8 cellular contexts compared by ENCODE assay signal in genomic region chr6:125346143-125346925, GRCh38. TPM values are rescaled to one million over a fixed set of nuclear protein-coding genes. Genes with fewer than 3 reads are reported as not detected.
DNase-seq lines count a peak whose midpoint lies in the region; ATAC-seq and TF ChIP-seq lines count a peak whose summit lies in the region.

No MANE protein-coding gene starts in this region.

- H3K4me3 ChIP-seq in OCI-LY1 (ENCODE audit: low read depth, low read length, poor library complexity, severe bottlenecking) (peak overlapping the region; percentile 44), mucosa of rectum (ENCODE audit: low read length in 2 of 2) (peak overlapping the region in 1 of 2 donors; percentile 50), Karpas-422 (ENCODE audit: low read length) (no peak overlapping the region)

- H3K36me3 ChIP-seq in OCI-LY1 (ENCODE audit: insufficient read depth, low read length): no peaks in the 10 kb centered on the region
- H3K36me3 ChIP-seq in mucosa of rectum (ENCODE audit: control insufficient read depth in 2 of 2, insufficient read depth in 2 of 2, low read length in 2 of 2): no peaks in the 10 kb centered on the region
- H3K36me3 ChIP-seq in Karpas-422 (ENCODE audit: insufficient read depth, low read length): no peaks in the 10 kb centered on the region

- H4K20me1 ChIP-seq in OCI-LY1 (ENCODE audit: insufficient read depth, low read length): no peaks in the 10 kb centered on the region
- H4K20me1 ChIP-seq in Karpas-422 (ENCODE audit: insufficient read depth, low read depth, low read length): no peaks in the 10 kb centered on the region

- H3F3A ChIP-seq in OCI-LY1 (ENCODE audit: insufficient read depth, low read length): no peaks in the 10 kb centered on the region

- H2AFZ ChIP-seq in OCI-LY1 (ENCODE audit: low read length) (0 out of 2 replicates have a peak overlapping the region, but pooled peaks have one; percentile 8), Karpas-422 (ENCODE audit: low read length) (no peak overlapping the region)

- H3K9ac ChIP-seq in OCI-LY1 (ENCODE audit: low read length) (peak overlapping the region; percentile 62), mucosa of rectum (ENCODE audit: low read depth in 1 of 2, low read length in 2 of 2) (peak overlapping the region in 1 of 2 donors; percentile 10), Karpas-422 (ENCODE audit: low read length) (no peak overlapping the region)

- no peaks in the 10 kb centered on the region for H3K79me2 ChIP-seq in OCI-LY1 (ENCODE audit: insufficient read depth, low read length)
- H3K79me2 ChIP-seq in Karpas-422 (ENCODE audit: low read length): no peaks in the 10 kb centered on the region

- ATAC-seq in GM18870 (IDR thresholded peaks at IDR 0.05; ENCODE audit: unreplicated experiment) (peak; percentile 39), HG02678 (IDR thresholded peaks at IDR 0.05; ENCODE audit: unreplicated experiment) (peak; percentile 59), foreskin keratinocyte (no peak)

- H3K9me3 ChIP-seq in OCI-LY1 (ENCODE audit: low read length): no peaks in the 10 kb centered on the region
- H3K9me3 ChIP-seq in mucosa of rectum (ENCODE audit: control insufficient read depth in 2 of 2, low read length in 2 of 2): no peaks in the 10 kb centered on the region
- no peaks in the 10 kb centered on the region for H3K9me3 ChIP-seq in Karpas-422 (ENCODE audit: low read length)

- H3K9me2 ChIP-seq in OCI-LY1 (ENCODE audit: low read depth, low read length): no peaks in the 10 kb centered on the region
- no peaks in the 10 kb centered on the region for H3K9me2 ChIP-seq in Karpas-422 (replicated peaks; ENCODE audit: insufficient read depth, low read length)

- H3K27me3 ChIP-seq in OCI-LY1 (ENCODE audit: insufficient read depth, low read length): no peaks in the 10 kb centered on the region
- peaks cover 0 to 2% of the 10 kb centered on the region in 2 donors for H3K27me3 ChIP-seq in mucosa of rectum (ENCODE audit: control insufficient read depth in 2 of 2, insufficient read depth in 2 of 2, low read length in 2 of 2)
- no peaks in the 10 kb centered on the region for H3K27me3 ChIP-seq in Karpas-422 (ENCODE audit: low read length)
- H3K27me3 ChIP-seq in foreskin keratinocyte: peaks cover 33% of the 10 kb centered on the region

- H3K4me2 ChIP-seq in OCI-LY1 (ENCODE audit: low read length) (peak overlapping the region; percentile 70), Karpas-422 (ENCODE audit: low read depth, low read length, poor library complexity, severe bottlenecking) (no peak overlapping the region)

- TF ChIP-seq CTCF in OCI-LY1 (IDR thresholded peaks at IDR 0.05; ENCODE audit: low read length) (no peak), foreskin keratinocyte (conservative IDR thresholded peaks at IDR 0.05) (no peak)

- DNase-seq in NCI-H2081 treated with DMSO at 0.1 percent for 48 hours (lab: John Stamatoyannopoulos, UW) (no peak), NCI-H510A (lab: John Stamatoyannopoulos, UW) (no peak), Karpas-422 (no peak), foreskin keratinocyte (no peak)

- H3K4me1 ChIP-seq in OCI-LY1 (ENCODE audit: insufficient read depth, low read length, severe bottlenecking) (peaks cover 33% of the 10 kb centered on the region), mucosa of rectum (ENCODE audit: control insufficient read depth in 2 of 2, insufficient read depth in 2 of 2, low read length in 2 of 2) (no peaks in the 10 kb centered on the region), Karpas-422 (ENCODE audit: low read length) (no peaks in the 10 kb centered on the region), foreskin keratinocyte (no peaks in the 10 kb centered on the region)

- peak overlapping the region; percentile 89 for H3K27ac ChIP-seq in OCI-LY1 (ENCODE audit: low read depth, low read length, poor library complexity, severe bottlenecking)
- peak overlapping the region; percentile 28 to 39 for H3K27ac ChIP-seq in mucosa of rectum (ENCODE audit: low read depth in 2 of 2, low read length in 2 of 2)
- no peak overlapping the region for H3K27ac ChIP-seq in Karpas-422 (ENCODE audit: low read length)
- no peak overlapping the region for H3K27ac ChIP-seq in foreskin keratinocyte

RNA-seq across cellular contexts. Expression of gene HDDC2, which starts 44.6 kb away (rescaled TPM):
- 167 and 177 TPM in 2 replicates for total RNA-seq in Karpas-422 (2014; rRNA removed; shearing (Covaris generic); ENCODE audit: low replicate concordance)
- total RNA-seq in foreskin keratinocyte: 60.3 and 61.8 TPM in 2 replicates
- 86.3 and 90.4 TPM in 2 replicates for polyA plus RNA-seq in foreskin keratinocyte

Comparison
In these comparisons a context has a peak if more than half of its experiments do, and no peak if none do; other contexts are left out.
1. H3K27ac ChIP-seq: peak in OCI-LY1 (single experiment) and mucosa of rectum (2 of 2); none in Karpas-422 (single experiment) and foreskin keratinocyte (single experiment).